In the genomic region with DNA sequence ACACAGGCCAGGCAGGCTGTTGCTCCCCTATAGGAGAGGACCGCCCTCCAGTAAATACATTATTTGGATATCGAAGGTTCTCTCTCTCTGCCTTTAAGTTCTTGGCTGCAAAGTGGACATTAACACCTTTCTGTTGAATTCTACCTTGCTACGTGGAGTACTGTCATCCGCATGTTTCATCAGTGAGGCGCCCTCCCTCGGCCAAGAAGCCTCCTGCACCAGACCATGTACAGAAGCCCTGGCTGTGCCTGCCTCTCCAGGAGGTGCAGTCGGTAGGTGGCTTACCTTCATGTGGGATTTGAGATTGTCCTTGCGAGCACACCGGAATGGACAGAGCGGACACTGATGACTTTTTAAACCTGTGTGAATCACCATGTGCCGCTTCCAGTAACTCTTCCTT, we compare ENCODE assay signal across 1 cellular context.
TF ChIP-seq lines count a peak whose summit lies in the region.

No MANE protein-coding gene starts in this region.

TF ChIP-seq in GM23338, 12 proteins besides CTCF, POLR2A, EP300 and RAD21:
- TF ChIP-seq, protein P1, sequence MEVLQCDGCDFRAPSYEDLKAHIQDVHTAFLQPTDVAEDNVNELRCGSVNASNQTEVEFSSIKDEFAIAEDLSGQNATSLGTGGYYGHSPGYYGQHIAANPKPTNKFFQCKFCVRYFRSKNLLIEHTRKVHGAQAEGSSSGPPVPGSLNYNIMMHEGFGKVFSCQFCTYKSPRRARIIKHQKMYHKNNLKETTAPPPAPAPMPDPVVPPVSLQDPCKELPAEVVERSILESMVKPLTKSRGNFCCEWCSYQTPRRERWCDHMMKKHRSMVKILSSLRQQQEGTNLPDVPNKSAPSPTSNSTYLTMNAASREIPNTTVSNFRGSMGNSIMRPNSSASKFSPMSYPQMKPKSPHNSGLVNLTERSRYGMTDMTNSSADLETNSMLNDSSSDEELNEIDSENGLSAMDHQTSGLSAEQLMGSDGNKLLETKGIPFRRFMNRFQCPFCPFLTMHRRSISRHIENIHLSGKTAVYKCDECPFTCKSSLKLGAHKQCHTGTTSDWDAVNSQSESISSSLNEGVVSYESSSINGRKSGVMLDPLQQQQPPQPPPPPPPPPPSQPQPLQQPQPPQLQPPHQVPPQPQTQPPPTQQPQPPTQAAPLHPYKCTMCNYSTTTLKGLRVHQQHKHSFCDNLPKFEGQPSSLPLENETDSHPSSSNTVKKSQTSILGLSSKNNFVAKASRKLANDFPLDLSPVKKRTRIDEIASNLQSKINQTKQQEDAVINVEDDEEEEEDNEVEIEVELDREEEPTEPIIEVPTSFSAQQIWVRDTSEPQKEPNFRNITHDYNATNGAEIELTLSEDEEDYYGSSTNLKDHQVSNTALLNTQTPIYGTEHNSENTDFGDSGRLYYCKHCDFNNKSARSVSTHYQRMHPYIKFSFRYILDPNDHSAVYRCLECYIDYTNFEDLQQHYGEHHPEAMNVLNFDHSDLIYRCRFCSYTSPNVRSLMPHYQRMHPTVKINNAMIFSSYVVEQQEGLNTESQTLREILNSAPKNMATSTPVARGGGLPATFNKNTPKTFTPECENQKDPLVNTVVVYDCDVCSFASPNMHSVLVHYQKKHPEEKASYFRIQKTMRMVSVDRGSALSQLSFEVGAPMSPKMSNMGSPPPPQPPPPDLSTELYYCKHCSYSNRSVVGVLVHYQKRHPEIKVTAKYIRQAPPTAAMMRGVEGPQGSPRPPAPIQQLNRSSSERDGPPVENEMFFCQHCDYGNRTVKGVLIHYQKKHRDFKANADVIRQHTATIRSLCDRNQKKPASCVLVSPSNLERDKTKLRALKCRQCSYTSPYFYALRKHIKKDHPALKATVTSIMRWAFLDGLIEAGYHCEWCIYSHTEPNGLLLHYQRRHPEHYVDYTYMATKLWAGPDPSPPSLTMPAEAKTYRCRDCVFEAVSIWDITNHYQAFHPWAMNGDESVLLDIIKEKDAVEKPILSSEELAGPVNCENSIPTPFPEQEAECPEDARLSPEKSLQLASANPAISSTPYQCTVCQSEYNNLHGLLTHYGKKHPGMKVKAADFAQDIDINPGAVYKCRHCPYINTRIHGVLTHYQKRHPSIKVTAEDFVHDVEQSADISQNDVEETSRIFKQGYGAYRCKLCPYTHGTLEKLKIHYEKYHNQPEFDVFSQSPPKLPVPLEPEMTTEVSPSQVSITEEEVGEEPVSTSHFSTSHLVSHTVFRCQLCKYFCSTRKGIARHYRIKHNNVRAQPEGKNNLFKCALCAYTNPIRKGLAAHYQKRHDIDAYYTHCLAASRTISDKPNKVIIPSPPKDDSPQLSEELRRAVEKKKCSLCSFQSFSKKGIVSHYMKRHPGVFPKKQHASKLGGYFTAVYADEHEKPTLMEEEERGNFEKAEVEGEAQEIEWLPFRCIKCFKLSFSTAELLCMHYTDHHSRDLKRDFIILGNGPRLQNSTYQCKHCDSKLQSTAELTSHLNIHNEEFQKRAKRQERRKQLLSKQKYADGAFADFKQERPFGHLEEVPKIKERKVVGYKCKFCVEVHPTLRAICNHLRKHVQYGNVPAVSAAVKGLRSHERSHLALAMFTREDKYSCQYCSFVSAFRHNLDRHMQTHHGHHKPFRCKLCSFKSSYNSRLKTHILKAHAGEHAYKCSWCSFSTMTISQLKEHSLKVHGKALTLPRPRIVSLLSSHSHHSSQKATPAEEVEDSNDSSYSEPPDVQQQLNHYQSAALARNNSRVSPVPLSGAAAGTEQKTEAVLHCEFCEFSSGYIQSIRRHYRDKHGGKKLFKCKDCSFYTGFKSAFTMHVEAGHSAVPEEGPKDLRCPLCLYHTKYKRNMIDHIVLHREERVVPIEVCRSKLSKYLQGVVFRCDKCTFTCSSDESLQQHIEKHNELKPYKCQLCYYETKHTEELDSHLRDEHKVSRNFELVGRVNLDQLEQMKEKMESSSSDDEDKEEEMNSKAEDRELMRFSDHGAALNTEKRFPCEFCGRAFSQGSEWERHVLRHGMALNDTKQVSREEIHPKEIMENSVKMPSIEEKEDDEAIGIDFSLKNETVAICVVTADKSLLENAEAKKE (CRISPR knock-in tag; IDR thresholded peaks at IDR 0.05): no peak
- TF ChIP-seq STAT1 (IDR thresholded peaks at IDR 0.05; ENCODE audit: unreplicated experiment): no peak
- TF ChIP-seq POLR2AphosphoS5 (IDR thresholded peaks at IDR 0.05; ENCODE audit: low read depth): no peak
- TF ChIP-seq, protein P2, sequence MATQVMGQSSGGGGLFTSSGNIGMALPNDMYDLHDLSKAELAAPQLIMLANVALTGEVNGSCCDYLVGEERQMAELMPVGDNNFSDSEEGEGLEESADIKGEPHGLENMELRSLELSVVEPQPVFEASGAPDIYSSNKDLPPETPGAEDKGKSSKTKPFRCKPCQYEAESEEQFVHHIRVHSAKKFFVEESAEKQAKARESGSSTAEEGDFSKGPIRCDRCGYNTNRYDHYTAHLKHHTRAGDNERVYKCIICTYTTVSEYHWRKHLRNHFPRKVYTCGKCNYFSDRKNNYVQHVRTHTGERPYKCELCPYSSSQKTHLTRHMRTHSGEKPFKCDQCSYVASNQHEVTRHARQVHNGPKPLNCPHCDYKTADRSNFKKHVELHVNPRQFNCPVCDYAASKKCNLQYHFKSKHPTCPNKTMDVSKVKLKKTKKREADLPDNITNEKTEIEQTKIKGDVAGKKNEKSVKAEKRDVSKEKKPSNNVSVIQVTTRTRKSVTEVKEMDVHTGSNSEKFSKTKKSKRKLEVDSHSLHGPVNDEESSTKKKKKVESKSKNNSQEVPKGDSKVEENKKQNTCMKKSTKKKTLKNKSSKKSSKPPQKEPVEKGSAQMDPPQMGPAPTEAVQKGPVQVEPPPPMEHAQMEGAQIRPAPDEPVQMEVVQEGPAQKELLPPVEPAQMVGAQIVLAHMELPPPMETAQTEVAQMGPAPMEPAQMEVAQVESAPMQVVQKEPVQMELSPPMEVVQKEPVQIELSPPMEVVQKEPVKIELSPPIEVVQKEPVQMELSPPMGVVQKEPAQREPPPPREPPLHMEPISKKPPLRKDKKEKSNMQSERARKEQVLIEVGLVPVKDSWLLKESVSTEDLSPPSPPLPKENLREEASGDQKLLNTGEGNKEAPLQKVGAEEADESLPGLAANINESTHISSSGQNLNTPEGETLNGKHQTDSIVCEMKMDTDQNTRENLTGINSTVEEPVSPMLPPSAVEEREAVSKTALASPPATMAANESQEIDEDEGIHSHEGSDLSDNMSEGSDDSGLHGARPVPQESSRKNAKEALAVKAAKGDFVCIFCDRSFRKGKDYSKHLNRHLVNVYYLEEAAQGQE (IDR thresholded peaks at IDR 0.05; ENCODE audit: unreplicated experiment): no peak
- TF ChIP-seq EZH2 (IDR thresholded peaks at IDR 0.05; ENCODE audit: low read depth, unreplicated experiment): no peak
- no peak for TF ChIP-seq CREB1 (CRISPR knock-in tag; IDR thresholded peaks at IDR 0.05; ENCODE audit: low read depth)
- TF ChIP-seq EZH2phosphoT487 (IDR thresholded peaks at IDR 0.05; ENCODE audit: unreplicated experiment): no peak
- TF ChIP-seq ZNF114 (CRISPR knock-in tag; IDR thresholded peaks at IDR 0.05): no peak
- no peak for TF ChIP-seq NANOG (IDR thresholded peaks at IDR 0.05; ENCODE audit: borderline replicate concordance)
- no peak for TF ChIP-seq JUNB (IDR thresholded peaks at IDR 0.05; ENCODE audit: unreplicated experiment)
- no peak for TF ChIP-seq ZNF331 (CRISPR knock-in tag; IDR thresholded peaks at IDR 0.05; ENCODE audit: low read depth)
- TF ChIP-seq, protein P3, sequence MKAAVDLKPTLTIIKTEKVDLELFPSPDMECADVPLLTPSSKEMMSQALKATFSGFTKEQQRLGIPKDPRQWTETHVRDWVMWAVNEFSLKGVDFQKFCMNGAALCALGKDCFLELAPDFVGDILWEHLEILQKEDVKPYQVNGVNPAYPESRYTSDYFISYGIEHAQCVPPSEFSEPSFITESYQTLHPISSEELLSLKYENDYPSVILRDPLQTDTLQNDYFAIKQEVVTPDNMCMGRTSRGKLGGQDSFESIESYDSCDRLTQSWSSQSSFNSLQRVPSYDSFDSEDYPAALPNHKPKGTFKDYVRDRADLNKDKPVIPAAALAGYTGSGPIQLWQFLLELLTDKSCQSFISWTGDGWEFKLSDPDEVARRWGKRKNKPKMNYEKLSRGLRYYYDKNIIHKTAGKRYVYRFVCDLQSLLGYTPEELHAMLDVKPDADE (IDR thresholded peaks at IDR 0.05): no peak
